ENCODE assay signal across 8 cellular contexts in genomic region chr4:128812360-128812958, GRCh38. TPM values are rescaled to one million over a fixed set of nuclear protein-coding genes. Genes with fewer than 3 reads are reported as not detected.
A peak's percentile ranks its signal among the peaks of the same experiment; 100 is the strongest.
DNase-seq lines count a peak whose midpoint lies in the region; ATAC-seq lines count a peak whose summit lies in the region.

No MANE protein-coding gene starts in this region.

- H3K27me3 Mint-ChIP-seq in T-helper 1 cell treated with Interleukin-12 subunit alpha and Interleukin-12 subunit beta and Interleukin-4 antibody, amounts not matched to agents 30 μg/mL and 1 μg/mL, for 36 hours (ENCODE audit: low read depth), result no peaks in the 10 kb centered on the region

- H3K36me3 ChIP-seq in KOPT-K1 (ENCODE audit: insufficient read depth, low read length) (0 out of 2 replicates have a peak, but pooled peaks cover 3% of the 10 kb centered on the region), stomach smooth muscle (ENCODE audit: control insufficient read depth in 2 of 2, insufficient read depth in 2 of 2, low read length in 2 of 2) (no peaks in the 10 kb centered on the region)

- H3K4me3 Mint-ChIP-seq in T-helper 1 cell treated with Interleukin-12 subunit alpha and Interleukin-12 subunit beta and Interleukin-4 antibody, amounts not matched to agents 30 μg/mL and 1 μg/mL, for 36 hours, result peak overlapping the region; percentile 69

- peak overlapping the region; percentile 86 to 91 for H3K4me3 ChIP-seq in stomach smooth muscle (ENCODE audit: low read length in 2 of 2)

- H3K9me3 ChIP-seq in KOPT-K1 (ENCODE audit: insufficient read depth, low read length, poor library complexity, severe bottlenecking) (no peaks in the 10 kb centered on the region), stomach smooth muscle (ENCODE audit: control insufficient read depth in 2 of 2, low read length in 2 of 2) (no peaks in the 10 kb centered on the region)

- peak overlapping the region; percentile 72 to 94 for H3K9ac ChIP-seq in stomach smooth muscle (ENCODE audit: low read length in 2 of 2)

- H3K27ac Mint-ChIP-seq in T-helper 1 cell treated with Interleukin-12 subunit alpha and Interleukin-12 subunit beta and Interleukin-4 antibody, amounts not matched to agents 30 μg/mL and 1 μg/mL, for 36 hours, result peak overlapping the region; percentile 65

- peak overlapping the region; percentile 100 for H3K27ac ChIP-seq in KOPT-K1 (ENCODE audit: low read depth, low read length, poor library complexity, severe bottlenecking)
- H3K27ac ChIP-seq in stomach smooth muscle (ENCODE audit: low read length), result peak overlapping the region; percentile 82

- ATAC-seq in GM21737 (IDR thresholded peaks at IDR 0.05; ENCODE audit: unreplicated experiment), result peak; percentile 14

- DNase-seq in NK-92 treated with Interleukin-12 subunit alpha and Interleukin-12 subunit beta, amount 100 ng/mL, for 24 hours (lab: John Stamatoyannopoulos, UW), result peak; percentile 67
- DNase-seq in NK-92 (lab: John Stamatoyannopoulos, UW; ENCODE audit: unreplicated experiment) (no peak), dermis blood vessel endothelial cell (peak; percentile 77), lung microvascular endothelial cell (ENCODE audit: low read depth in 2 of 2) (peak; percentile 67 to 70)

- peaks cover 2% of the 10 kb centered on the region for H3K36me3 Mint-ChIP-seq in T-helper 1 cell treated with Interleukin-12 subunit alpha and Interleukin-12 subunit beta and Interleukin-4 antibody, amounts not matched to agents 30 μg/mL and 1 μg/mL, for 36 hours (ENCODE audit: low read depth)

- no peaks in the 10 kb centered on the region for H3K9me3 Mint-ChIP-seq in T-helper 1 cell treated with Interleukin-12 subunit alpha and Interleukin-12 subunit beta and Interleukin-4 antibody, amounts not matched to agents 30 μg/mL and 1 μg/mL, for 36 hours

- H3K4me1 ChIP-seq in stomach smooth muscle (ENCODE audit: control insufficient read depth, insufficient read depth, low read length), result no peaks in the 10 kb centered on the region

- H3K4me1 Mint-ChIP-seq in T-helper 1 cell treated with Interleukin-12 subunit alpha and Interleukin-12 subunit beta and Interleukin-4 antibody, amounts not matched to agents 30 μg/mL and 1 μg/mL, for 36 hours (ENCODE audit: low read depth), result peaks cover 27% of the 10 kb centered on the region

- H3K27me3 ChIP-seq in stomach smooth muscle (ENCODE audit: control insufficient read depth in 1 of 2, insufficient read depth in 2 of 2, low read length in 2 of 2), result no peaks in the 10 kb centered on the region

RNA-seq across cellular contexts. Expression of gene JADE1, which starts 3.0 kb away (rescaled TPM):
- total RNA-seq in dermis blood vessel endothelial cell (13.8 and 19.5 TPM in 2 replicates), lung microvascular endothelial cell (6.9 and 8.1 TPM in 2 replicates)
